Comparison of ENCODE assay signal across 8 cellular contexts in the genomic region with DNA sequence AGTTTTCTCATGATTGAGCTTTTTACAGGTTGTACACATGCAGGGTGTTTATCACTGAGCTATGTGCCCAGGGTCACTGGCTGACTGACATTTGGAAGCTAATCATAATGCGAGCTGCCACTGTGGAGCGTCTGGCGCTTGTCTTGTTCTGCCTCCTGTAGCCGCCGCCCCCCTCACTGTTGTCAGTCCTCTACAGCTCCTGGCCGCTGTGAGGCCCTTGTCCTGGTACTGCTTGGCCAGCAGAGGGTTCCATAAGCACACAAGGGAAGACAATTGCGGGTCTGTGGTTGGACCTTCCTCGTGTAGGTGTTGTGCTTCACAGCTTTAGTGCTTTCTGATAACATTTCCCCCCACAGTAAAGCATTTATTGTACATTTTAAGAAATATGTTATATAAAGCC.
DNase-seq lines count a peak whose midpoint lies in the region; ATAC-seq and TF ChIP-seq lines count a peak whose summit lies in the region.

No MANE protein-coding gene starts in this region.

- TF ChIP-seq CTCF in cardiac fibroblast (IDR thresholded peaks at IDR 0.05; ENCODE audit: low read depth, low read length) (peak; percentile 37), coronary artery (IDR thresholded peaks at IDR 0.05) (no peak)

- ATAC-seq in HG02885 (IDR thresholded peaks at IDR 0.05; ENCODE audit: poor library complexity, unreplicated experiment) = no peak

- DNase-seq in AG20443 (ENCODE audit: low spot score) (peak; percentile 59), M059J (ENCODE audit: low read depth) (peak; percentile 7), cardiac fibroblast (ENCODE audit: low read depth in 2 of 2) (peak; percentile 27 to 66), kidney tubule cell (ENCODE audit: low spot score) (peak; percentile 42), NCI-H1105 (lab: John Stamatoyannopoulos, UW) (no peak), OCI-M2 (lab: John Stamatoyannopoulos, UW; ENCODE audit: unreplicated experiment) (no peak), coronary artery (ENCODE audit: low spot score) (no peak)

- H3K4me3 ChIP-seq in cardiac fibroblast (replicated peaks in 1 of 2; ENCODE audit: low read depth in 2 of 2, low read length in 2 of 2) = no peak overlapping the region
- H3K4me3 ChIP-seq in coronary artery = no peak overlapping the region

- H3K27ac ChIP-seq in coronary artery = no peak overlapping the region

Comparison
In these comparisons a context has a peak if more than half of its experiments do, and no peak if none do; other contexts are left out.
1. DNase-seq: peak in AG20443 (single experiment), M059J (single experiment), cardiac fibroblast (2 of 2) and kidney tubule cell (single experiment); none in NCI-H1105 (single experiment), OCI-M2 (single experiment) and coronary artery (single experiment).